In the genomic region with DNA sequence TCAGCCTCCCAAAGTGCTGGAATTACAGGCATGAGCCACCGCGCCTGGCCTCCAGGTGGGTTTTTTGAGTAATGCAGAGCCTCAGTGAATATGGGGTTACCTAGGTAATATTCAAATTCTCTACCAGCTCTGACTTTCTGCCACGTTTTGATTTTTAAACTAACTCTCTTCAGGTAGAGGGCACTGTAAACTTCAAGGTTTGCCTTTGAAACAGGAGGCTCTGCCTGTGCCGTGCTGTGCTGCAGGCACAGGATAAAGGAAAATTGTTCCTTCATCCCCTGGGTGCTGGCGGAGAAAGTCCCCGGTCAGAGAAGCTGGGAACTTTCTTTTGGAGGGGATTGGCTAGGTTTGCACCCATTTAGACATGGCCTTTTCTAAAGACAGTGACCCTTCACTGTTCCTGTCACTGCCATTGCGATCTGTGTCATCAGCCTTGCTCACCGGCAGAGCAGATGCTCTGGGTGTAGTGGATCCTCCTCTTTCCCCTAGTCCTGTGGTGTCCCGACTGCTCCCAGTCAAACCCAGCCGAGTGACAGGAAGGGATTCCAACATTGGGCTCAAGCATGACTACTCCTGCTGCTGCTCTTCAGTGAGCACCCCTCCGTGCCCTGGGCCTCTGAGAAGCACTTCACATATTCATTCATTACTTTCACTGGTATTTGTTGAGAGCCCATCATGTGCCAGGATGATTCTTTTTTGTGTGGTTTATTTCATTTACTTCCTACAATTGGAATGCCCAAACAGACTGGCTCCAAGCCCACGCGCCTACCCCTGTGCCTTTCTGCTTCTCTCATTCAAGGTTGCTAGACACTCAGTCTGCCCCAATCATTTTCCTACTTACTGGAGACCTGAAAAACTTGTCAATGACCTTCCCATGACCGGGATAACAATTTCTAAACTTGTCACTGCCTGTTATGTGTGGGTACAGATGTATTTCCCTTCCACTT, we compare ENCODE assay signal across 9 cellular contexts.
DNase-seq lines count a peak whose midpoint lies in the region; ATAC-seq, FAIRE-seq and TF ChIP-seq lines count a peak whose summit lies in the region.
"Had no signal": no experiment of that assay in that cellular context is flagged by ENCODE, and none has a peak within 500 bp of the region (broad histone marks: within the 10 kb centered on the region; RNA-seq: fewer than 3 reads in every experiment).

No MANE protein-coding gene starts in this region.

- H3K9me3 ChIP-seq in pancreas: no peaks in the 10 kb centered on the region

- DNase-seq in DMS79 treated with DMSO at 0.1 percent for 48 hours (lab: John Stamatoyannopoulos, UW) (peak; percentile 24), LoVo (ENCODE audit: low spot score) (peak; percentile 48), myocyte (ENCODE audit: low read depth) (peak; percentile 60), pancreas (no peak), Right ventricle myocardium inferior (ENCODE audit: missing footprints) (no peak)
- no peak for DNase-seq in activated naive CD8-positive, alpha-beta T cell treated with anti-CD3 and anti-CD28 coated beads, Interleukin-2, amount 50 U/mL, for 24 hours
- DNase-seq in effector CD8-positive, alpha-beta T cell (lab: John Stamatoyannopoulos, UW): no peak
- DNase-seq: NCI-H2107 had no signal

- peak; percentile 9 for ATAC-seq in activated naive CD8-positive, alpha-beta T cell treated with anti-CD3 and anti-CD28 coated beads, Interleukin-2, amount 50 U/mL, for 24 hours
- ATAC-seq in pancreas: no peak
- no peak for ATAC-seq in GM21529 (IDR thresholded peaks at IDR 0.05; ENCODE audit: unreplicated experiment)
- ATAC-seq in Right ventricle myocardium inferior: no peak

- peak overlapping the region; percentile 61 for H3K4me3 Mint-ChIP-seq in activated naive CD8-positive, alpha-beta T cell treated with anti-CD3 and anti-CD28 coated beads, Interleukin-2, amount 50 U/mL, for 24 hours

- no peak overlapping the region for H3K27ac ChIP-seq in pancreas

- H3K4me3 ChIP-seq in pancreas: no peak overlapping the region

- WGBS in pancreas, 2 donors: 73 to 75% methylated on average over 14 of the region's 14 CpGs

- peaks cover 29% of the 10 kb centered on the region for H3K27me3 Mint-ChIP-seq in activated naive CD8-positive, alpha-beta T cell treated with anti-CD3 and anti-CD28 coated beads, Interleukin-2, amount 50 U/mL, for 24 hours

- intact Hi-C loops in pancreas (cut with DNase I) (no loop called here), Right ventricle myocardium inferior (cut with DNase I) (no loop called here)

- no peak for TF ChIP-seq CTCF in pancreas (IDR thresholded peaks at IDR 0.05)

- no peak for FAIRE-seq in pancreas (lab: Jason Lieb, UNC)

- no peaks in the 10 kb centered on the region for H3K36me3 Mint-ChIP-seq in activated naive CD8-positive, alpha-beta T cell treated with anti-CD3 and anti-CD28 coated beads, Interleukin-2, amount 50 U/mL, for 24 hours (ENCODE audit: low read depth)

- H3K4me1 Mint-ChIP-seq in activated naive CD8-positive, alpha-beta T cell treated with anti-CD3 and anti-CD28 coated beads, Interleukin-2, amount 50 U/mL, for 24 hours: peaks cover 44% of the 10 kb centered on the region

- no peaks in the 10 kb centered on the region for H3K36me3 ChIP-seq in pancreas

- no peaks in the 10 kb centered on the region for H3K4me1 ChIP-seq in pancreas

- no peaks in the 10 kb centered on the region for H3K27me3 ChIP-seq in pancreas

- H3K9me3 Mint-ChIP-seq in activated naive CD8-positive, alpha-beta T cell treated with anti-CD3 and anti-CD28 coated beads, Interleukin-2, amount 50 U/mL, for 24 hours: peaks cover 8% of the 10 kb centered on the region

- peak overlapping the region; percentile 84 for H3K27ac Mint-ChIP-seq in activated naive CD8-positive, alpha-beta T cell treated with anti-CD3 and anti-CD28 coated beads, Interleukin-2, amount 50 U/mL, for 24 hours

Comparison
In these comparisons a context has a peak if more than half of its experiments do, and no peak if none do; other contexts are left out.
1. DNase-seq: peak in DMS79 treated with DMSO at 0.1 percent for 48 hours (single experiment), LoVo (single experiment) and myocyte (single experiment); none in activated naive CD8-positive, alpha-beta T cell treated with anti-CD3 and anti-CD28 coated beads, Interleukin-2, amount 50 U/mL, for 24 hours (single experiment), effector CD8-positive, alpha-beta T cell (single experiment), pancreas (0 of 6) and Right ventricle myocardium inferior (single experiment).